Comparison of ENCODE assay signal across 18 cellular contexts in genomic region chr9:86655147-86655546, GRCh38.
"Had no signal": no experiment of that assay in that cellular context is flagged by ENCODE, and none has a peak within 500 bp of the region (broad histone marks: within the 10 kb centered on the region; RNA-seq: fewer than 3 reads in every experiment).

No MANE protein-coding gene starts in this region.

- H3K4me3 Mint-ChIP-seq: activated naive CD4-positive, alpha-beta T cell treated with anti-CD3 and anti-CD28 coated beads, Interleukin-2, amount 50 U/mL, for 24 hours; central memory CD8-positive, alpha-beta T cell; natural killer cell treated with Interleukin-12 subunit alpha and Interleukin-12 subunit beta and Interleukin-15 and Interleukin-18, amount 100 ng/mL, for 72 hours; T-cell; WTC11 had no signal

- H3K4me1 Mint-ChIP-seq: WTC11 had no signal

- H3K9me3 Mint-ChIP-seq: activated naive CD4-positive, alpha-beta T cell treated with anti-CD3 and anti-CD28 coated beads, Interleukin-2, amount 50 U/mL, for 24 hours; central memory CD8-positive, alpha-beta T cell had no signal

- H3K27ac ChIP-seq: body of pancreas, foreskin keratinocyte, psoas muscle, right lobe of liver, spleen had no signal

- ATAC-seq: body of pancreas; foreskin keratinocyte; left lobe of liver; natural killer cell treated with Interleukin-12 subunit alpha and Interleukin-12 subunit beta and Interleukin-15 and Interleukin-18, amount 100 ng/mL, for 72 hours; psoas muscle; right lobe of liver; T-cell; WTC11 had no signal

- DNase-seq: activated CD4-positive, alpha-beta T cell treated with anti-CD3 and anti-CD28 coated beads for 48 hours; activated CD8-positive, alpha-beta memory T cell treated with anti-CD3 and anti-CD28 coated beads for 24 hours; body of pancreas; dermis blood vessel endothelial cell; foreskin keratinocyte; psoas muscle; right lobe of liver; spleen; stimulated activated CD4-positive, alpha-beta T cell treated with anti-CD3 and anti-CD28 coated beads, Interleukin-2, amount 100 ng/mL, for 24 hours; stimulated activated naive CD4-positive, alpha-beta T cell; T-cell; T1000 had no signal

- H3K27ac Mint-ChIP-seq: activated T-helper 2 cell treated with anti-CD3 and anti-CD28 coated beads, Interferon-gamma antibody, Interleukin-2, Interleukin-4, amounts not matched to agents 10 μg/mL and 5 μg/mL and 100 μg/mL, durations not matched to agents 14 hours and 24 hours and 36 hours; natural killer cell treated with Interleukin-12 subunit alpha and Interleukin-12 subunit beta and Interleukin-15 and Interleukin-18, amount 100 ng/mL, for 72 hours; T-cell; WTC11 had no signal

- H3K36me3 Mint-ChIP-seq: activated naive CD4-positive, alpha-beta T cell treated with anti-CD3 and anti-CD28 coated beads, Interleukin-2, amount 50 U/mL, for 24 hours; T-cell; WTC11 had no signal
